Comparison of ENCODE assay signal across 1 cellular context in the genomic region with DNA sequence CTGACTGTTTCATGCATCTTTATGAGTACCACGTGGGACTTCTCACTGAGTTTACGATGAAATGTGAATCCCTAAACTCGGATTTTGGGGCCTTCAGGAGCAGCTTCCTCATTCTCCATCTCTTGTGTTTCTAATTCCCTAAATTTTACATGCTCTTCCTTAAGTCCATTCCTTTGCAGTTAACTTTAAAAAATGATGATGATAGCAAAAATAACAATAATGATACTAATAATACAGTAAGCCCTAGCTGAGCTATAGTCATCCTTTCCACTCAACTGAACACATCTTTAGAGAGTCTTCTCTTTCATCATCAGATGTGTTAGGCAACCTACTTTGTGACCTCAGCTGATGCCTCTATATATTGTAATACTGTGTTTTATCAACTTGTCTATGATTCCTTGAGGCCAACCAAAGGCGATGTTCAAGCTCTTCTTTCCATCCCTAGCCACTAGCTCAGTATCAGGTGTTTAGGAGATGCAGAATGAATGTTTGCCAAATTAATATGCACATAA.
TF ChIP-seq lines count a peak whose summit lies in the region.

No MANE protein-coding gene starts in this region.

TF ChIP-seq in IMR-90, 13 proteins besides CTCF, POLR2A, EP300 and RAD21:
- TF ChIP-seq MXI1 (IDR thresholded peaks at IDR 0.05; ENCODE audit: borderline replicate concordance, low read depth, low read length), result no peak
- no peak for TF ChIP-seq RCOR1 (IDR thresholded peaks at IDR 0.05; ENCODE audit: insufficient replicate concordance, low read length)
- TF ChIP-seq MAFK (IDR thresholded peaks at IDR 0.05; ENCODE audit: low read depth, low read length), result peak; percentile 76
- no peak for TF ChIP-seq FOS (IDR thresholded peaks at IDR 0.05; ENCODE audit: low read depth, low read length)
- TF ChIP-seq, protein P1, sequence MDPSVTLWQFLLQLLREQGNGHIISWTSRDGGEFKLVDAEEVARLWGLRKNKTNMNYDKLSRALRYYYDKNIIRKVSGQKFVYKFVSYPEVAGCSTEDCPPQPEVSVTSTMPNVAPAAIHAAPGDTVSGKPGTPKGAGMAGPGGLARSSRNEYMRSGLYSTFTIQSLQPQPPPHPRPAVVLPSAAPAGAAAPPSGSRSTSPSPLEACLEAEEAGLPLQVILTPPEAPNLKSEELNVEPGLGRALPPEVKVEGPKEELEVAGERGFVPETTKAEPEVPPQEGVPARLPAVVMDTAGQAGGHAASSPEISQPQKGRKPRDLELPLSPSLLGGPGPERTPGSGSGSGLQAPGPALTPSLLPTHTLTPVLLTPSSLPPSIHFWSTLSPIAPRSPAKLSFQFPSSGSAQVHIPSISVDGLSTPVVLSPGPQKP (IDR thresholded peaks at IDR 0.05; ENCODE audit: borderline replicate concordance, low read depth, low read length), result no peak
- no peak for TF ChIP-seq RFX5 (IDR thresholded peaks at IDR 0.05; ENCODE audit: low read depth, low read length)
- TF ChIP-seq, protein P2, sequence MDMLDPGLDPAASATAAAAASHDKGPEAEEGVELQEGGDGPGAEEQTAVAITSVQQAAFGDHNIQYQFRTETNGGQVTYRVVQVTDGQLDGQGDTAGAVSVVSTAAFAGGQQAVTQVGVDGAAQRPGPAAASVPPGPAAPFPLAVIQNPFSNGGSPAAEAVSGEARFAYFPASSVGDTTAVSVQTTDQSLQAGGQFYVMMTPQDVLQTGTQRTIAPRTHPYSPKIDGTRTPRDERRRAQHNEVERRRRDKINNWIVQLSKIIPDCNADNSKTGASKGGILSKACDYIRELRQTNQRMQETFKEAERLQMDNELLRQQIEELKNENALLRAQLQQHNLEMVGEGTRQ (IDR thresholded peaks at IDR 0.05; ENCODE audit: low read depth, low read length), result no peak
TF ChIP-seq in IMR-90: peak in this region for 1.
